8 cellular contexts compared by ENCODE assay signal in the genomic region with DNA sequence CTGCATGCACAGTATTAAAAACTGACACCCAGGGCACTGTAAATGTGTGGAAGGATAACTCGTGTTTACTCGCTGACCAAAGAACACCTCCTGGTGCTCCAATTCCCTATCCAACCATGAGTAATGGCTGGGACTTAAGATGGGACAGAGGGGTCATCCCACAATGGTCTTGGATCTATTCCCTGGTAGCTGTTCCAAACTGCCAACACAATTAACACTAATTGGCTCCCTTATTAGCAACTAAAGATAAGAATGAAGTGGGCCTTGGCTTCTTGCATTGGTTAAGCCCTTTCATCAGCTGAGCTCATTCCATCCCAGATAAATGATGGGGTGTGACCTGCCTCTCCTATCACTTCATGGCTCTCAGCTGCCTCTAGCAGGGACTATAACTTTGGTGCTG. TPM values are rescaled to one million over a fixed set of nuclear protein-coding genes. Genes with fewer than 3 reads are reported as not detected.
DNase-seq lines count a peak whose midpoint lies in the region; ATAC-seq, FAIRE-seq and TF ChIP-seq lines count a peak whose summit lies in the region.

No MANE protein-coding gene starts in this region.

- ATAC-seq in K562, result no peak
- no peak for ATAC-seq in GM18873 (IDR thresholded peaks at IDR 0.05; ENCODE audit: low FRiP score, unreplicated experiment)
- ATAC-seq in HG03442 (IDR thresholded peaks at IDR 0.05; ENCODE audit: unreplicated experiment), result no peak

- H3K27ac ChIP-seq in K562 (ENCODE audit: extremely low read depth, low read depth, low read length), result no peak overlapping the region
- no peak overlapping the region for H3K27ac ChIP-seq in mesenchymal stem cell (ENCODE audit: low read length, poor library complexity, severe bottlenecking)
- peak overlapping the region; percentile 100 for H3K27ac ChIP-seq in subcutaneous abdominal adipose tissue (ENCODE audit: low read depth, low read length)

- H3K18ac ChIP-seq in mesenchymal stem cell (ENCODE audit: low read depth in 1 of 2, low read length in 2 of 2), result no peak overlapping the region

- H3K9me3 ChIP-seq in K562 (replicated peaks; ENCODE audit: control insufficient read depth, insufficient read depth, low read depth, low read length) (no peaks in the 10 kb centered on the region), mesenchymal stem cell (ENCODE audit: control insufficient read depth, low read length) (no peaks in the 10 kb centered on the region), subcutaneous abdominal adipose tissue (ENCODE audit: control insufficient read depth in 5 of 5, low read length in 5 of 5) (no peaks in the 10 kb centered on the region)

- H2BK120ac ChIP-seq in mesenchymal stem cell (ENCODE audit: low read depth, low read length), result no peak overlapping the region

- TF ChIP-seq RAD21 in K562 (CRISPR knock-in tag; conservative IDR thresholded peaks at IDR 0.05 in 1 of 2, IDR thresholded peaks at IDR 0.05 in 1 of 2), result no peak

- no TSS peak for BruUV-seq in K562 (replicated peaks; lab: Mats Ljungman, UMichigan)

- peaks cover 38% of the 10 kb centered on the region for H3K4me1 Mint-ChIP-seq in T-helper 2 cell treated with Interferon-gamma antibody and Interleukin-4, amounts not matched to agents 5 μg/mL and 100 μg/mL, for 36 hours (ENCODE audit: low read depth)

- H3K4me3 ChIP-seq in K562 (no peak overlapping the region), mesenchymal stem cell (ENCODE audit: insufficient read depth in 1 of 2, low read depth in 1 of 2, low read length in 2 of 2) (no peak overlapping the region), subcutaneous abdominal adipose tissue (ENCODE audit: low read depth in 1 of 5, low read length in 5 of 5) (no peak overlapping the region)

- H2AK5ac ChIP-seq in mesenchymal stem cell (ENCODE audit: low read length, severe bottlenecking), result no peak overlapping the region

- peak overlapping the region; percentile 76 for H3K27ac Mint-ChIP-seq in T-helper 2 cell treated with Interferon-gamma antibody and Interleukin-4, amounts not matched to agents 5 μg/mL and 100 μg/mL, for 36 hours

- H2AFZ ChIP-seq in K562 (ENCODE audit: low read depth, low read length) (peak overlapping the region; percentile 95), mesenchymal stem cell (ENCODE audit: low read depth, low read length) (no peak overlapping the region)

- TF ChIP-seq POLR2A in K562 (conservative IDR thresholded peaks at IDR 0.05), result no peak

- H3K36me3 Mint-ChIP-seq in T-helper 2 cell treated with Interferon-gamma antibody and Interleukin-4, amounts not matched to agents 5 μg/mL and 100 μg/mL, for 36 hours (ENCODE audit: low read depth), result no peaks in the 10 kb centered on the region

- no peak for TF ChIP-seq EP300 in K562 (IDR thresholded peaks at IDR 0.05; ENCODE audit: low read length)

- H3K27me3 Mint-ChIP-seq in T-helper 2 cell treated with Interferon-gamma antibody and Interleukin-4, amounts not matched to agents 5 μg/mL and 100 μg/mL, for 36 hours (ENCODE audit: low read depth), result peaks cover 5% of the 10 kb centered on the region

- no peaks in the 10 kb centered on the region for H3K27me3 ChIP-seq in K562 (ENCODE audit: control insufficient read depth in 2 of 2, insufficient read depth in 2 of 2, low read length in 2 of 2)
- no peaks in the 10 kb centered on the region for H3K27me3 ChIP-seq in mesenchymal stem cell (ENCODE audit: control insufficient read depth in 1 of 2, insufficient read depth in 1 of 2, low read length in 2 of 2)
- no peaks in the 10 kb centered on the region for H3K27me3 ChIP-seq in subcutaneous abdominal adipose tissue (ENCODE audit: control insufficient read depth in 5 of 5, insufficient read depth in 4 of 5, low read length in 5 of 5)

- no peak for TF ChIP-seq CTCF in K562 (IDR thresholded peaks at IDR 0.05 in 2 of 3, conservative IDR thresholded peaks at IDR 0.05 in 1 of 3; ENCODE audit: insufficient read depth in 2 of 3, low read depth in 1 of 3, low read length in 3 of 3)

- H3K9ac ChIP-seq in K562 (ENCODE audit: insufficient read depth in 1 of 2, low read depth in 2 of 2, low read length in 2 of 2) (no peak overlapping the region), mesenchymal stem cell (ENCODE audit: low read length) (peak overlapping the region; percentile 93), subcutaneous abdominal adipose tissue (ENCODE audit: low read length in 5 of 5) (peak overlapping the region; percentile 27 to 92 (median 63))

- POLR2A ChIA-PET in K562 (lab: Yijun Ruan, JAX), result interaction anchor here (1.6 kb wide), 2 partner anchors 10 to 89 kb away, joined by 3 to 8 read pairs; no protein-coding TSS in a partner anchor

- peaks cover 23% of the 10 kb centered on the region for H4K20me1 ChIP-seq in K562 (replicated peaks; ENCODE audit: control insufficient read depth, insufficient read depth, low read length)

- no peak overlapping the region for H3K4ac ChIP-seq in mesenchymal stem cell (ENCODE audit: low read depth in 1 of 2, low read length in 2 of 2)

- H2BK5ac ChIP-seq in mesenchymal stem cell (ENCODE audit: low read depth, low read length, poor library complexity, severe bottlenecking), result no peak overlapping the region

- H3K4me1 ChIP-seq in K562 (replicated peaks in 1 of 2; ENCODE audit: control insufficient read depth in 2 of 2, insufficient read depth in 2 of 2, low read length in 2 of 2) (peaks cover 22 to 30% of the 10 kb centered on the region in 2 experiments), mesenchymal stem cell (ENCODE audit: control insufficient read depth, insufficient read depth, low read depth, low read length) (peaks cover 13% of the 10 kb centered on the region), subcutaneous abdominal adipose tissue (ENCODE audit: control insufficient read depth in 5 of 5, insufficient read depth in 5 of 5, low read length in 5 of 5) (peaks cover 7 to 47% (median 39%) of the 10 kb centered on the region in 5 donors)

- no peak overlapping the region for H3K23ac ChIP-seq in mesenchymal stem cell (ENCODE audit: low read length in 2 of 2)

- H3K4me2 ChIP-seq in K562 (ENCODE audit: insufficient read depth, low read length) (no peak overlapping the region), mesenchymal stem cell (ENCODE audit: low read length, poor library complexity, severe bottlenecking) (no peak overlapping the region)

- CTCF ChIA-PET in K562 (lab: Yijun Ruan, JAX; ENCODE audit: low intra/inter-chr PET ratio), result interaction anchor here (1.9 kb wide), 1 partner anchor 220 kb away, joined by 8 read pairs; no protein-coding TSS in a partner anchor

- FAIRE-seq in K562 (lab: Jason Lieb, UNC), result no peak

- H3K4me3 Mint-ChIP-seq in T-helper 2 cell treated with Interferon-gamma antibody and Interleukin-4, amounts not matched to agents 5 μg/mL and 100 μg/mL, for 36 hours, result peak overlapping the region; percentile 85

- no peaks in the 10 kb centered on the region for H3K9me1 ChIP-seq in K562 (ENCODE audit: control insufficient read depth, insufficient read depth, low read length)

- H2BK12ac ChIP-seq in mesenchymal stem cell (ENCODE audit: low read length in 2 of 2), result no peak overlapping the region

- H3K79me2 ChIP-seq in K562 (ENCODE audit: control insufficient read depth, insufficient read depth, low read length), result peaks cover 34% of the 10 kb centered on the region

- H4K8ac ChIP-seq in mesenchymal stem cell (ENCODE audit: low read length), result no peak overlapping the region

- in situ Hi-C loops in K562 (cut with MboI), result loop anchor here (5.0 to 10.0 kb wide), 3 partner anchors 217 to 365 kb away; partner anchors contain the start of gene ZPR1

- H3K14ac ChIP-seq in mesenchymal stem cell (ENCODE audit: low read length in 2 of 2), result no peak overlapping the region

- 72% methylated on average over 2 of the region's 2 CpGs for WGBS in K562 (ENCODE audit: insufficient coverage, low coverage, missing lambda C conversion rate)
- WGBS in mesenchymal stem cell, result 79% methylated on average over 2 of the region's 2 CpGs

- no peaks in the 10 kb centered on the region for H3K9me3 Mint-ChIP-seq in T-helper 2 cell treated with Interferon-gamma antibody and Interleukin-4, amounts not matched to agents 5 μg/mL and 100 μg/mL, for 36 hours

- peaks cover 9% of the 10 kb centered on the region for H3K79me1 ChIP-seq in mesenchymal stem cell (replicated peaks; ENCODE audit: low read length, poor library complexity, severe bottlenecking)

- H2BK15ac ChIP-seq in mesenchymal stem cell (ENCODE audit: low read depth, poor library complexity, severe bottlenecking), result no peak overlapping the region

- no peak for DNase-seq in T-helper 2 cell treated with Interferon-gamma antibody and Interleukin-4, amounts not matched to agents 5 μg/mL and 100 μg/mL, for 36 hours (ENCODE audit: low spot score)
- DNase-seq in T-helper 2 cell, result no peak
- DNase-seq in K562 (ENCODE audit: extremely low read depth in 1 of 4, low spot score in 3 of 4), result no peak
- DNase-seq in mesenchymal stem cell, result no peak
- DNase-seq in activated effector memory CD4-positive, alpha-beta T cell treated with Interleukin-2 at 50 U/mL for 16 hours, result no peak

- no peaks in the 10 kb centered on the region; the same call in 2 of the 3 replicates for H3K36me3 ChIP-seq in K562 (ENCODE audit: control insufficient read depth, insufficient read depth, low read length)
- no peaks in the 10 kb centered on the region for H3K36me3 ChIP-seq in mesenchymal stem cell (ENCODE audit: control insufficient read depth in 1 of 2, insufficient read depth in 2 of 2, low read depth in 1 of 2, low read length in 2 of 2)
- no peaks in the 10 kb centered on the region for H3K36me3 ChIP-seq in subcutaneous abdominal adipose tissue (ENCODE audit: control insufficient read depth in 5 of 5, insufficient read depth in 5 of 5, low read length in 5 of 5)

- no peak overlapping the region for H4K91ac ChIP-seq in mesenchymal stem cell (ENCODE audit: low read length)

- intact Hi-C loops in K562 (cut with micrococcal nuclease), result loop anchor here (5.0 kb wide), 3 partner anchors 87 to 202 kb away; no protein-coding TSS in a partner anchor

RNA-seq across cellular contexts. Expression of gene SIK3, which starts 1.5 kb away (rescaled TPM):
- total RNA-seq in K562 (2011; cell fraction: chromatin; rRNA removed; ENCODE audit: low replicate concordance), result 63.2 and 103 TPM in 2 replicates
- 30.0 and 38.4 TPM in 2 replicates for total RNA-seq in K562 (2011; cell fraction: nucleolus; rRNA removed)
- total RNA-seq in K562 (2011; cell fraction: nucleoplasm; rRNA removed), result 51.0 and 57.2 TPM in 2 replicates
- total RNA-seq in K562 (2014; rRNA removed), result 8.4 and 9.5 TPM in 2 replicates
- total RNA-seq in K562 (2014; rRNA removed; fragmentation: Illumina TruSeq; extraction: Trizol), result 10.7 and 10.8 TPM in 2 replicates
- total RNA-seq in K562 (2015; rRNA removed; fragmentation: Illumina TruSeq; extraction: Trizol), result 7.6 and 8.5 TPM in 2 replicates
- 16.7 and 21.6 TPM in 2 replicates for total RNA-seq in K562 (2021)
- 6.1 and 7.3 TPM in 2 replicates for polyA plus RNA-seq in K562 (2011; rRNA removed)
- 4.2 and 4.4 TPM in 2 replicates for polyA plus RNA-seq in K562 (2011; cell fraction: cytosol; rRNA removed)
- 21.4 and 34.9 TPM in 2 replicates for polyA plus RNA-seq in K562 (2011; cell fraction: nucleus; rRNA removed)
- 9.5 and 10.3 TPM in 2 replicates for polyA plus RNA-seq in K562 (2012)
- polyA plus RNA-seq in K562 (2014; fragmentation: Illumina TruSeq; extraction: Trizol), result 12.2 and 14.0 TPM in 2 replicates
- 1 to 10 TPM; 1.6 to 1.8 TPM for polyA plus RNA-seq in K562 (2014; fragmentation: Nextera tagmentation; extraction: Ambion mirVana)
- polyA plus RNA-seq in K562 (2014; rRNA removed), result 8.0 and 8.9 TPM in 2 replicates
- 14.2 and 16.0 TPM in 2 replicates for polyA minus RNA-seq in K562 (2011; rRNA and poly(A)+ RNA removed)
- polyA minus RNA-seq in K562 (2011; cell fraction: cytosol; rRNA and poly(A)+ RNA removed), result 6.6 and 9.6 TPM in 2 replicates
- polyA minus RNA-seq in K562 (2011; cell fraction: nucleus; rRNA and poly(A)+ RNA removed), result 22.2 and 28.9 TPM in 2 replicates
- polyA plus RNA-seq in mesenchymal stem cell (2013, experiment 1 of 2), result 8.4 TPM
- polyA plus RNA-seq in mesenchymal stem cell (2013, experiment 2 of 2), result 8.2 TPM

RNA-seq across cellular contexts. Expression of gene PAFAH1B2, which starts 44.4 kb away (rescaled TPM):
- 47.5 and 78.4 TPM in 2 replicates for total RNA-seq in K562 (2011; cell fraction: chromatin; rRNA removed; ENCODE audit: low replicate concordance)
- total RNA-seq in K562 (2011; cell fraction: nucleolus; rRNA removed), result 27.7 and 27.9 TPM in 2 replicates
- total RNA-seq in K562 (2011; cell fraction: nucleoplasm; rRNA removed), result 55.0 and 89.9 TPM in 2 replicates
- total RNA-seq in K562 (2014; rRNA removed) (61.0 and 64.9 TPM in 2 replicates), K562 (2014; rRNA removed; fragmentation: Illumina TruSeq; extraction: Trizol) (94.7 and 109 TPM in 2 replicates), K562 (2015; rRNA removed; fragmentation: Illumina TruSeq; extraction: Trizol) (70.4 and 74.2 TPM in 2 replicates), K562 (2021) (82.3 and 90.2 TPM in 2 replicates)
- polyA plus RNA-seq in K562 (2011; rRNA removed) (43.3 and 55.3 TPM in 2 replicates), K562 (2014; fragmentation: Illumina TruSeq; extraction: Trizol) (38.0 and 39.3 TPM in 2 replicates), K562 (2014; fragmentation: Nextera tagmentation; extraction: Ambion mirVana) (10 to 100 TPM; 27.8 to 81.6 TPM), K562 (2014; rRNA removed) (34.5 and 36.4 TPM in 2 replicates)
- polyA plus RNA-seq in K562 (2011; cell fraction: cytosol; rRNA removed), result 31.2 and 34.2 TPM in 2 replicates
- 17.3 and 17.8 TPM in 2 replicates for polyA plus RNA-seq in K562 (2011; cell fraction: nucleus; rRNA removed)
- polyA plus RNA-seq in K562 (2012), result 28.3 and 30.4 TPM in 2 replicates
- 203 and 224 TPM in 2 replicates for polyA minus RNA-seq in K562 (2011; rRNA and poly(A)+ RNA removed)
- polyA minus RNA-seq in K562 (2011; cell fraction: cytosol; rRNA and poly(A)+ RNA removed), result 49.4 and 74.5 TPM in 2 replicates
- 15.5 and 22.9 TPM in 2 replicates for polyA minus RNA-seq in K562 (2011; cell fraction: nucleus; rRNA and poly(A)+ RNA removed)
- 44.5 TPM for polyA plus RNA-seq in mesenchymal stem cell (2013, experiment 1 of 2)
- 45.9 TPM for polyA plus RNA-seq in mesenchymal stem cell (2013, experiment 2 of 2)

Comparison
In these comparisons a context has a peak if more than half of its experiments do, and no peak if none do; other contexts are left out.
1. H3K9ac ChIP-seq: peak in mesenchymal stem cell (single experiment) and subcutaneous abdominal adipose tissue (5 of 5); none in K562 (0 of 2).